In the genomic region with DNA sequence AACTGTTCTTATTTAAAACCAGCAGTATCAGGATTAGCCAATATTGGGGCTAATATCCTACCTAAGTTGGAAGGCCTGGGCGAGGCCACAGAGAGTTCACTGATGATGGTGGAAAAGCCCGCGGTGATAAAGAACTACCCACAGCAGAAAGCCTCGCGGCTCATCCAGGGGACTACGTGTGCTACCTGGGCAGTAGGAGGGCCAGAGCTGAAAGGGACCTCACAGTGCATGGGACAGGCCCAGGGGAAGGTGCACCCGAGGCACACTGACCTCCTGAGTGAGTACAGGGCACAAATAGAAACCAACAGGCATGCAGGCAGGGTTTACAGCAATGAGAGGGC, we compare ENCODE assay signal across 8 cellular contexts. TPM values are rescaled to one million over a fixed set of nuclear protein-coding genes. Genes with fewer than 3 reads are reported as not detected.
DNase-seq lines count a peak whose midpoint lies in the region; ATAC-seq, FAIRE-seq and TF ChIP-seq lines count a peak whose summit lies in the region.

No MANE protein-coding gene starts in this region.

- POLR2A ChIA-PET in GM12878 (lab: Charles Lee), result no interaction called here

- 84% methylated on average over 7 of the region's 7 CpGs for WGBS in GM12878 (ENCODE audit: insufficient coverage, insufficient replicate concordance, low lambda C conversion rate, missing lambda C conversion rate)
- WGBS in tibial nerve, 2 donors, result 70 to 79% methylated on average over 7 of the region's 7 CpGs
- WGBS in small intestine, 3 donors, result 75 to 78% (median 78%) methylated on average over 7 of the region's 7 CpGs

- no TSS peak for BruUV-seq in GM12878 (replicated peaks; lab: Mats Ljungman, UMichigan)

- H3K4me3 ChIP-seq in GM12878 (no peak overlapping the region), tibial nerve (peak overlapping the region in 3 of 4 donors; percentile 58 to 79 (median 75)), small intestine (ENCODE audit: low read depth in 1 of 2, low read length in 2 of 2) (no peak overlapping the region)

- H3K4me2 ChIP-seq in GM12878 (ENCODE audit: control insufficient read depth, insufficient read depth), result no peak overlapping the region; the same call in 1 of the 2 replicates

- SMC1A ChIA-PET in GM12878 (lab: Charles Lee; ENCODE audit: uncharacterized antibody, unreplicated experiment), result no interaction called here

- RAD21 ChIA-PET in GM12878 (lab: Charles Lee; ENCODE audit: unreplicated experiment), result no interaction called here

- no peaks in the 10 kb centered on the region for H3K4me1 ChIP-seq in GM12878 (ENCODE audit: control insufficient read depth, insufficient read depth, low read length)
- H3K4me1 ChIP-seq in tibial nerve, result peaks cover 0 to 60% (median 30%) of the 10 kb centered on the region in 4 donors
- H3K4me1 ChIP-seq in small intestine (ENCODE audit: control insufficient read depth in 2 of 2, insufficient read depth in 1 of 2, low read depth in 1 of 2, low read length in 1 of 2), result peaks cover 0 to 5% of the 10 kb centered on the region in 2 donors

- TF ChIP-seq EP300 in GM12878 (IDR thresholded peaks at IDR 0.05; ENCODE audit: borderline replicate concordance in 1 of 2, control insufficient read depth in 1 of 2, low read depth in 2 of 2, low read length in 2 of 2) (no peak), tibial nerve (IDR thresholded peaks at IDR 0.05) (no peak)

- H3K36me3 Mint-ChIP-seq in activated T-cell treated with anti-CD3 and anti-CD28 coated beads, Interleukin-2, amount 50 U/mL, for 72 hours (ENCODE audit: insufficient read depth in 2 of 2), result peaks cover 0 to 3% of the 10 kb centered on the region in 2 donors
- H3K36me3 Mint-ChIP-seq in memory B cell, result no peaks in the 10 kb centered on the region

- TF ChIP-seq POLR2A in GM12878 (IDR thresholded peaks at IDR 0.05; ENCODE audit: low read depth, low read length) (no peak), tibial nerve (IDR thresholded peaks at IDR 0.05) (no peak)

- no peaks in the 10 kb centered on the region for H3K9me3 Mint-ChIP-seq in activated T-cell treated with anti-CD3 and anti-CD28 coated beads, Interleukin-2, amount 50 U/mL, for 72 hours
- no peaks in the 10 kb centered on the region for H3K9me3 Mint-ChIP-seq in memory B cell

- peak overlapping the region; percentile 81 to 82 for H3K4me3 Mint-ChIP-seq in activated T-cell treated with anti-CD3 and anti-CD28 coated beads, Interleukin-2, amount 50 U/mL, for 72 hours
- peak overlapping the region; percentile 71 for H3K4me3 Mint-ChIP-seq in memory B cell

- no peak overlapping the region for H3K9ac ChIP-seq in GM12878 (ENCODE audit: control insufficient read depth, insufficient read depth, low read length)

- H3K4me1 Mint-ChIP-seq in activated T-cell treated with anti-CD3 and anti-CD28 coated beads, Interleukin-2, amount 50 U/mL, for 72 hours (ENCODE audit: low read depth), result peaks cover 39% of the 10 kb centered on the region
- peaks cover 10% of the 10 kb centered on the region for H3K4me1 Mint-ChIP-seq in memory B cell

- TF ChIP-seq RAD21 in GM12878 (IDR thresholded peaks at IDR 0.05; ENCODE audit: insufficient read depth, low read depth, low read length), result no peak

- H4K20me1 ChIP-seq in GM12878 (ENCODE audit: control insufficient read depth, insufficient read depth), result no peaks in the 10 kb centered on the region

- 0 out of 2 replicates have a peak overlapping the region, but pooled peaks have one; percentile 7 for H2AFZ ChIP-seq in GM12878 (ENCODE audit: control insufficient read depth, low read depth, low read length)

- CTCF ChIA-PET in GM12878 (lab: Yijun Ruan, JAX), result no interaction called here

- peaks cover 39% of the 10 kb centered on the region for H3K27me3 Mint-ChIP-seq in activated T-cell treated with anti-CD3 and anti-CD28 coated beads, Interleukin-2, amount 50 U/mL, for 72 hours (ENCODE audit: low read depth)
- peaks cover 30% of the 10 kb centered on the region for H3K27me3 Mint-ChIP-seq in memory B cell

- H3K9me3 ChIP-seq in GM12878 (replicated peaks; ENCODE audit: control insufficient read depth, insufficient read depth, low read length) (no peaks in the 10 kb centered on the region), tibial nerve (no peaks in the 10 kb centered on the region), small intestine (ENCODE audit: control insufficient read depth, low read depth) (no peaks in the 10 kb centered on the region)

- no peak overlapping the region for H3K27ac ChIP-seq in GM12878 (ENCODE audit: control insufficient read depth, insufficient read depth)
- peak overlapping the region; percentile 81 to 94 (median 89) for H3K27ac ChIP-seq in tibial nerve
- H3K27ac ChIP-seq in small intestine (ENCODE audit: low read depth in 1 of 2, low read length in 1 of 2), result peak overlapping the region in 1 of 2 donors; percentile 42

- no peaks in the 10 kb centered on the region for H3K36me3 ChIP-seq in GM12878 (ENCODE audit: control insufficient read depth in 2 of 2, insufficient read depth in 2 of 2, low read length in 1 of 2)
- no peaks in the 10 kb centered on the region for H3K36me3 ChIP-seq in tibial nerve
- no peaks in the 10 kb centered on the region for H3K36me3 ChIP-seq in small intestine (ENCODE audit: control insufficient read depth in 2 of 2, insufficient read depth in 2 of 2, low read length in 2 of 2)

- H3K27me3 ChIP-seq in GM12878 (replicated peaks in 1 of 2; ENCODE audit: control insufficient read depth in 2 of 2, insufficient read depth in 2 of 2, low read length in 1 of 2), result peaks cover 12 to 15% of the 10 kb centered on the region in 2 experiments; a peak in 3 of 4 replicates
- H3K27me3 ChIP-seq in tibial nerve, result peaks cover 0 to 28% of the 10 kb centered on the region in 2 donors
- H3K27me3 ChIP-seq in small intestine (ENCODE audit: control insufficient read depth in 2 of 2, insufficient read depth in 2 of 2, low read length in 2 of 2), result peaks cover 4 to 7% of the 10 kb centered on the region in 2 donors

- no peak for ATAC-seq in activated T-cell treated with anti-CD3 and anti-CD28 coated beads, Interleukin-2, amount 50 U/mL, for 72 hours (replicated peaks in 1 of 2)
- ATAC-seq in GM12878 (no peak), memory B cell (ENCODE audit: low read depth) (no peak)

- TF ChIP-seq CTCF in GM12878 (IDR thresholded peaks at IDR 0.05 in 2 of 3, conservative IDR thresholded peaks at IDR 0.05 in 1 of 3; ENCODE audit: control insufficient read depth in 2 of 3, extremely low read depth in 1 of 3, insufficient read depth in 1 of 3, low read depth in 3 of 3, low read length in 3 of 3) (no peak), tibial nerve (IDR thresholded peaks at IDR 0.05) (no peak)

- in situ Hi-C loops in GM12878 (cut with MboI), result no loop called here

- H3K79me2 ChIP-seq in GM12878 (ENCODE audit: control insufficient read depth, insufficient read depth, low read length), result no peaks in the 10 kb centered on the region

- no peak for FAIRE-seq in GM12878 (lab: Jason Lieb, UNC)
- no peak for FAIRE-seq in small intestine (lab: Jason Lieb, UNC)

- intact Hi-C loops in GM12878 (cut with micrococcal nuclease; ENCODE audit: unreplicated experiment), result loop anchor here (2.0 kb wide), 1 partner anchor 40 kb away; no protein-coding TSS in a partner anchor

- no peak for DNase-seq in activated T-cell treated with anti-CD3 and anti-CD28 coated beads, Interleukin-2, amount 50 U/mL, for 72 hours
- DNase-seq in activated T-cell treated with anti-CD3 and anti-CD28 coated beads for 4 hours (no peak), GM12878 (ENCODE audit: low read depth, low spot score) (no peak), memory B cell (ENCODE audit: low spot score in 2 of 2) (no peak), tibial nerve (ENCODE audit: low spot score in 2 of 2) (no peak), DMS 273 (lab: John Stamatoyannopoulos, UW; ENCODE audit: unreplicated experiment) (no peak), SK-N-DZ (ENCODE audit: low spot score) (no peak), small intestine (no peak)

- H3K27ac Mint-ChIP-seq in activated T-cell treated with anti-CD3 and anti-CD28 coated beads, Interleukin-2, amount 50 U/mL, for 72 hours, result no peak overlapping the region
- peak overlapping the region; percentile 81 for H3K27ac Mint-ChIP-seq in memory B cell

RNA-seq across cellular contexts. Expression of gene WDR86, which starts 1.4 kb away (rescaled TPM):
- total RNA-seq in activated T-cell treated with anti-CD3 and anti-CD28 coated beads, Interleukin-2, amount 50 U/mL, for 72 hours, result 1 to 10 TPM in 1 of 2 donors, under 1 TPM in 1; 0.53 to 1.0 TPM
- total RNA-seq in GM12878 (2013; cell fraction: nucleolus; rRNA removed), result 5.1 and 8.3 TPM in 2 replicates
- not detected in 2 replicates for total RNA-seq in GM12878 (2014; rRNA removed)
- not detected in 2 replicates for total RNA-seq in GM12878 (2014; rRNA removed; fragmentation: Illumina TruSeq; extraction: Trizol)
- not detected in 2 replicates for total RNA-seq in GM12878 (2021)
- 0.29 TPM for polyA plus RNA-seq in GM12878 (2011; ENCODE audit: low read depth)
- polyA plus RNA-seq in GM12878 (2011; rRNA removed), result 0.15 and 0.22 TPM in 2 replicates
- polyA plus RNA-seq in GM12878 (2011; cell fraction: cytosol; rRNA removed), result 0.24 and 0.38 TPM in 2 replicates
- 2.7 and 4.6 TPM in 2 replicates for polyA plus RNA-seq in GM12878 (2011; cell fraction: nucleus; rRNA removed)
- 0.26 and 0.65 TPM in 2 replicates for polyA plus RNA-seq in GM12878 (2012)
- not detected in 2 replicates for polyA plus RNA-seq in GM12878 (2014; fragmentation: Illumina TruSeq; extraction: Trizol)
- under 1 TPM in 1 of 2 experiments, not detected in 1; 0.05 TPM for polyA plus RNA-seq in GM12878 (2014; fragmentation: Nextera tagmentation; extraction: Ambion mirVana)
- not detected in 2 replicates for polyA plus RNA-seq in GM12878 (2014; rRNA removed)
- under 1 TPM in 1 of 2 experiments, not detected in 1; 0.19 TPM for polyA plus RNA-seq in GM12878 (2016; fragmentation: Nextera tagmentation; extraction: Ambion mirVana)
- 0.37 and 1.0 TPM in 2 replicates for polyA minus RNA-seq in GM12878 (2011; rRNA and poly(A)+ RNA removed)
- polyA minus RNA-seq in GM12878 (2011; cell fraction: cytosol; rRNA and poly(A)+ RNA removed), result not detected in 2 replicates
- polyA minus RNA-seq in GM12878 (2011; cell fraction: nucleus; rRNA and poly(A)+ RNA removed), result 0.57 and 0.73 TPM in 2 replicates
- total RNA-seq in tibial nerve, result 100 to 1,000 TPM in 2 of 4 donors, 10 to 100 TPM in 2; 82.9 to 142 (median 115) TPM
- polyA plus RNA-seq in SK-N-DZ (2014; cell fraction: cytosol; rRNA removed), result 28.1 and 31.1 TPM in 2 replicates
- 129 TPM in 2 replicates for polyA plus RNA-seq in SK-N-DZ (2014; cell fraction: nucleus; rRNA removed)
- 1 to 10 TPM in 2 of 3 donors, not detected in 1; 1.1 to 1.8 TPM for polyA plus RNA-seq in small intestine

RNA-seq across cellular contexts. Expression of gene CRYGN, which starts 31.5 kb away (rescaled TPM):
- total RNA-seq in activated T-cell treated with anti-CD3 and anti-CD28 coated beads, Interleukin-2, amount 50 U/mL, for 72 hours, result under 1 TPM; 0.35 to 0.53 TPM
- total RNA-seq in GM12878 (2013; cell fraction: nucleolus; rRNA removed), result 0.32 TPM in 1 of 2 replicates, not detected in the other
- not detected in 2 replicates for total RNA-seq in GM12878 (2014; rRNA removed)
- not detected in 2 replicates for total RNA-seq in GM12878 (2014; rRNA removed; fragmentation: Illumina TruSeq; extraction: Trizol)
- not detected in 2 replicates for total RNA-seq in GM12878 (2021)
- not detected for polyA plus RNA-seq in GM12878 (2011; ENCODE audit: low read depth)
- not detected in 2 replicates for polyA plus RNA-seq in GM12878 (2011; rRNA removed)
- polyA plus RNA-seq in GM12878 (2011; cell fraction: cytosol; rRNA removed), result 0.03 TPM in 1 of 2 replicates, not detected in the other
- polyA plus RNA-seq in GM12878 (2011; cell fraction: nucleus; rRNA removed), result 0.34 and 0.44 TPM in 2 replicates
- not detected in 2 replicates for polyA plus RNA-seq in GM12878 (2012)
- not detected in 2 replicates for polyA plus RNA-seq in GM12878 (2014; fragmentation: Illumina TruSeq; extraction: Trizol)
- not detected for polyA plus RNA-seq in GM12878 (2014; fragmentation: Nextera tagmentation; extraction: Ambion mirVana)
- not detected in 2 replicates for polyA plus RNA-seq in GM12878 (2014; rRNA removed)
- not detected for polyA plus RNA-seq in GM12878 (2016; fragmentation: Nextera tagmentation; extraction: Ambion mirVana)
- polyA minus RNA-seq in GM12878 (2011; rRNA and poly(A)+ RNA removed), result not detected in 2 replicates
- polyA minus RNA-seq in GM12878 (2011; cell fraction: cytosol; rRNA and poly(A)+ RNA removed), result not detected in 2 replicates
- 0.36 TPM in 1 of 2 replicates, not detected in the other for polyA minus RNA-seq in GM12878 (2011; cell fraction: nucleus; rRNA and poly(A)+ RNA removed)
- 1 to 10 TPM in 1 of 4 donors, under 1 TPM in 2, not detected in 1; 0.59 to 1.5 (median 0.87) TPM for total RNA-seq in tibial nerve
- 0.05 TPM in 1 of 2 replicates, not detected in the other for polyA plus RNA-seq in SK-N-DZ (2014; cell fraction: cytosol; rRNA removed)
- polyA plus RNA-seq in SK-N-DZ (2014; cell fraction: nucleus; rRNA removed), result not detected in 2 replicates
- polyA plus RNA-seq in small intestine, result under 1 TPM in 1 of 3 donors, not detected in 2; 0.06 TPM

Comparison
In these comparisons a context has a peak if more than half of its experiments do, and no peak if none do; other contexts are left out.
1. H3K4me3 ChIP-seq: peak in tibial nerve (3 of 4); none in GM12878 (single experiment) and small intestine (0 of 2).
2. RNA of gene WDR86, which starts 1.4 kb away (total RNA-seq): 82.9 to 142 TPM in tibial nerve; 0.53 to 1.0 TPM in activated T-cell treated with anti-CD3 and anti-CD28 coated beads, Interleukin-2, amount 50 U/mL, for 72 hours and 5.1 to 8.3 TPM in GM12878; every median in the first group is over 4 times any median in the second.